ENCODE assay signal across 17 cellular contexts in the genomic region with DNA sequence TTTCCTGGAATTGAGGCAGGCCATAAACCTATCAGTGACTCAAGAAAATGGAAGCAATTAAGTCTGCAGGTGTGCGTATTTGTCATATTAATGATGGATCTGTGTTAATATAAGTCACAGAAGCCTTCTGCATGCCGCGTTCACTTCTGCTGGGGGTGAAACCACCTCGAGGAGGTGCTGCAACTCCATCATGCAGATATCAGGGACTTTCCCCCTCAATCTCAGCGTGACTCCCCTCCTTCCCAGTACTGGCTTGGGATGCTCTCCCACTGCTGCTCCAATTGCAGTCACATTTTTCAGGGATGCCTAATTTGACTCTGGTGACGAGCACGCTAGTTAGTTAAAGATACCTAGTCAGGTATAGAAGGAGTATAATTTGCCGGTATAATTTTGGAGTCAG.
DNase-seq lines count a peak whose midpoint lies in the region; ATAC-seq, FAIRE-seq and TF ChIP-seq lines count a peak whose summit lies in the region.
"Had no signal": no experiment of that assay in that cellular context is flagged by ENCODE, and none has a peak within 500 bp of the region (broad histone marks: within the 10 kb centered on the region; RNA-seq: fewer than 3 reads in every experiment).

No MANE protein-coding gene starts in this region.

- H3K23me2 ChIP-seq in H1 (ENCODE audit: low read depth, low read length), result 0 out of 2 replicates have a peak, but pooled peaks cover 4% of the 10 kb centered on the region

- no peak for TF ChIP-seq EP300 in H1 (IDR thresholded peaks at IDR 0.05; ENCODE audit: borderline replicate concordance in 1 of 2, low read depth in 2 of 2, low read length in 2 of 2)

- H2AK5ac ChIP-seq in H1 (ENCODE audit: low read depth, low read length), result no peak overlapping the region
- no peak overlapping the region for H2AK5ac ChIP-seq in neuronal stem cell (ENCODE audit: low read depth, low read length)

- H3K4ac ChIP-seq in H1 (replicated peaks; ENCODE audit: insufficient read length, low read depth, low read length) (no peak overlapping the region), neuronal stem cell (ENCODE audit: low read length) (no peak overlapping the region)

- H3K9me3 ChIP-seq in H1 (ENCODE audit: insufficient read depth in 2 of 2, low read depth in 1 of 2, low read length in 1 of 2) (no peaks in the 10 kb centered on the region), neuronal stem cell (replicated peaks in 1 of 2; ENCODE audit: control insufficient read depth in 2 of 2, insufficient read depth in 1 of 2, low read depth in 1 of 2, low read length in 2 of 2) (no peaks in the 10 kb centered on the region)
- H3K9me3 ChIP-seq: Caco-2 had no signal

- DNase-seq in H7 (peak; percentile 4), H1 (ENCODE audit: low read depth in 1 of 2, low spot score in 2 of 2) (no peak), kidney tubule cell (ENCODE audit: low spot score) (peak; percentile 5), neuronal stem cell (ENCODE audit: low spot score) (no peak)
- no peak for DNase-seq in stimulated activated effector memory CD8-positive, alpha-beta T cell treated with anti-CD3 and anti-CD28 coated beads, Interleukin-12 subunit alpha, Interleukin-12 subunit beta, amount 100 ng/mL, for 72 hours (ENCODE audit: low spot score in 2 of 2)
- DNase-seq: AML-193; Caco-2; CD4-positive, alpha-beta T cell; DMS153; GF-D8; HCEC 1CT; IMR-90 had no signal

- no peak overlapping the region for H2BK20ac ChIP-seq in H1 (ENCODE audit: low read length)

- no peak overlapping the region for H2BK12ac ChIP-seq in H1 (ENCODE audit: low read depth, low read length)
- no peak overlapping the region for H2BK12ac ChIP-seq in neuronal stem cell (ENCODE audit: low read length)

- H2AFZ ChIP-seq in H1 (ENCODE audit: low read length), result no peak overlapping the region
- H2AFZ ChIP-seq in neuronal stem cell (ENCODE audit: low read length), result no peak overlapping the region

- peaks cover 10% of the 10 kb centered on the region for H3K9me3 Mint-ChIP-seq in stimulated activated effector memory CD8-positive, alpha-beta T cell treated with anti-CD3 and anti-CD28 coated beads, Interleukin-12 subunit alpha, Interleukin-12 subunit beta, amount 100 ng/mL, for 72 hours

- no peak overlapping the region for H3K4me3 Mint-ChIP-seq in stimulated activated effector memory CD8-positive, alpha-beta T cell treated with anti-CD3 and anti-CD28 coated beads, Interleukin-12 subunit alpha, Interleukin-12 subunit beta, amount 100 ng/mL, for 72 hours
- H3K4me3 Mint-ChIP-seq: CD4-positive, alpha-beta T cell had no signal

- TF ChIP-seq POLR2A in H1 (IDR thresholded peaks at IDR 0.05; ENCODE audit: control extremely low read depth in 1 of 2, low read depth in 2 of 2, low read length in 2 of 2), result no peak

- CTCF ChIA-PET in H1 (lab: Charles Lee; ENCODE audit: partially characterized antibody), result interaction anchor here (1.0 to 1.3 kb wide), 4 partner anchors 104 to 128 kb away, joined by 3 read pairs; no protein-coding TSS in a partner anchor

- H3K27ac ChIP-seq in H1 (ENCODE audit: low read depth, low read length) (no peak overlapping the region), neuronal stem cell (replicated peaks; ENCODE audit: low read length) (no peak overlapping the region)
- H3K27ac ChIP-seq: C4-2B had no signal

- H4K8ac ChIP-seq in H1 (ENCODE audit: extremely low read depth, insufficient read depth, low read length) (no peak overlapping the region), neuronal stem cell (ENCODE audit: low read depth, low read length) (no peak overlapping the region)

- no peak overlapping the region for H4K5ac ChIP-seq in H1 (ENCODE audit: insufficient read length, low read depth, low read length)

- H3K14ac ChIP-seq in H1 (ENCODE audit: insufficient read length), result no peak overlapping the region
- no peak overlapping the region for H3K14ac ChIP-seq in neuronal stem cell (ENCODE audit: low read length)

- POLR2A ChIA-PET in H1 (lab: Charles Lee; ENCODE audit: partially characterized antibody), result no interaction called here

- H4K91ac ChIP-seq in H1 (replicated peaks; ENCODE audit: insufficient read length, low read length), result no peak overlapping the region
- no peak overlapping the region for H4K91ac ChIP-seq in neuronal stem cell (ENCODE audit: low read depth, low read length, poor library complexity)

- H3K18ac ChIP-seq in H1 (ENCODE audit: extremely low read depth, low read length), result no peak overlapping the region
- H3K18ac ChIP-seq in neuronal stem cell (ENCODE audit: low read length), result no peak overlapping the region

- H2BK15ac ChIP-seq in H1 (ENCODE audit: low read length) (no peak overlapping the region), neuronal stem cell (ENCODE audit: low read length) (no peak overlapping the region)

- no peaks in the 10 kb centered on the region for H3K36me3 Mint-ChIP-seq in stimulated activated effector memory CD8-positive, alpha-beta T cell treated with anti-CD3 and anti-CD28 coated beads, Interleukin-12 subunit alpha, Interleukin-12 subunit beta, amount 100 ng/mL, for 72 hours

- no peak overlapping the region for H3K27ac Mint-ChIP-seq in stimulated activated effector memory CD8-positive, alpha-beta T cell treated with anti-CD3 and anti-CD28 coated beads, Interleukin-12 subunit alpha, Interleukin-12 subunit beta, amount 100 ng/mL, for 72 hours
- H3K27ac Mint-ChIP-seq: CD4-positive, alpha-beta T cell had no signal

- H3K56ac ChIP-seq in H1 (replicated peaks; ENCODE audit: insufficient read length, low read depth, low read length), result no peak overlapping the region

- H3K4me1 ChIP-seq in H1 (replicated peaks in 1 of 4; ENCODE audit: control insufficient read depth in 3 of 4, insufficient read depth in 4 of 4, low read length in 3 of 4), result no peaks in the 10 kb centered on the region
- H3K4me1 ChIP-seq in neuronal stem cell (ENCODE audit: control insufficient read depth in 2 of 2, insufficient read depth in 1 of 2, low read depth in 1 of 2, low read length in 2 of 2), result no peaks in the 10 kb centered on the region
- H3K4me1 ChIP-seq: Caco-2 had no signal

- H4K20me1 ChIP-seq in H1 (replicated peaks in 1 of 2; ENCODE audit: control insufficient read depth in 1 of 2, insufficient read depth in 2 of 2, low read length in 2 of 2), result no peaks in the 10 kb centered on the region

- H3K79me2 ChIP-seq in H1 (ENCODE audit: control insufficient read depth in 1 of 2, insufficient read depth in 2 of 2, low read length in 2 of 2), result no peaks in the 10 kb centered on the region

- H3K9ac ChIP-seq in H1 (replicated peaks in 1 of 4; ENCODE audit: extremely low read depth in 1 of 4, low read depth in 3 of 4, low read length in 3 of 4) (no peak overlapping the region), neuronal stem cell (ENCODE audit: low read depth, low read length, poor library complexity) (no peak overlapping the region)

- no peak overlapping the region for H2BK120ac ChIP-seq in H1 (replicated peaks; ENCODE audit: low read depth, low read length)
- no peak overlapping the region for H2BK120ac ChIP-seq in neuronal stem cell (ENCODE audit: low read depth, low read length)

- no peaks in the 10 kb centered on the region for H3K79me1 ChIP-seq in H1 (ENCODE audit: low read depth, low read length)
- no peaks in the 10 kb centered on the region for H3K79me1 ChIP-seq in neuronal stem cell (ENCODE audit: low read depth, low read length)

- H3K23ac ChIP-seq in H1 (ENCODE audit: insufficient read length) (no peak overlapping the region), neuronal stem cell (ENCODE audit: low read depth, low read length, poor library complexity) (no peak overlapping the region)

- H3K36me3 ChIP-seq in H7 (replicated peaks; ENCODE audit: control insufficient read depth, insufficient read depth, low read length) (no peaks in the 10 kb centered on the region), H1 (ENCODE audit: control insufficient read depth in 2 of 4, insufficient read depth in 4 of 4, low read length in 3 of 4) (no peaks in the 10 kb centered on the region), neuronal stem cell (replicated peaks in 1 of 2; ENCODE audit: control insufficient read depth in 2 of 2, insufficient read depth in 2 of 2, low read length in 2 of 2) (no peaks in the 10 kb centered on the region)

- H2BK5ac ChIP-seq in H1 (ENCODE audit: low read depth, low read length), result no peak overlapping the region
- H2BK5ac ChIP-seq in neuronal stem cell (ENCODE audit: low read length), result no peak overlapping the region

- 89% methylated on average over 8 of the region's 8 CpGs; no CpG with 5 or more reads in 1 of the 2 experiments for WGBS in H1 (ENCODE audit: extremely low coverage in 1 of 2, insufficient coverage in 1 of 2, insufficient read length in 1 of 2, insufficient replicate concordance in 2 of 2, low coverage in 1 of 2, low lambda C conversion rate in 2 of 2, missing lambda C conversion rate in 1 of 2), 2 experiments
- WGBS in neuronal stem cell (ENCODE audit: extremely low coverage in 2 of 2, insufficient read length in 2 of 2, insufficient replicate concordance in 1 of 2), 2 donors, result no CpG with 5 or more reads among the region's 8 CpGs

- peak in 2 of 3 experiments; percentile 9 to 13; a peak in 2 of 4 replicates for TF ChIP-seq CTCF in H1 (IDR thresholded peaks at IDR 0.05; ENCODE audit: control extremely low read depth in 1 of 3, insufficient read depth in 1 of 3, low read depth in 1 of 3, low read length in 3 of 3)

- H3K4me3 ChIP-seq in H7 (ENCODE audit: insufficient read depth, low read depth, low read length), result no peak overlapping the region
- H3K4me3 ChIP-seq in H1 (ENCODE audit: extremely low read depth in 1 of 4, insufficient read depth in 2 of 4, low read depth in 3 of 4, low read length in 4 of 4), result no peak overlapping the region
- H3K4me3 ChIP-seq in neuronal stem cell (ENCODE audit: low read length in 2 of 2), result no peak overlapping the region
- H3K4me3 ChIP-seq: K562 had no signal

- peak; percentile 49 to 50 for TF ChIP-seq RAD21 in H1 (IDR thresholded peaks at IDR 0.05 in 1 of 2, conservative IDR thresholded peaks at IDR 0.05 in 1 of 2; ENCODE audit: low read depth in 2 of 2, low read length in 2 of 2)

- H3K4me1 Mint-ChIP-seq in stimulated activated effector memory CD8-positive, alpha-beta T cell treated with anti-CD3 and anti-CD28 coated beads, Interleukin-12 subunit alpha, Interleukin-12 subunit beta, amount 100 ng/mL, for 72 hours, result no peaks in the 10 kb centered on the region

- no peak for FAIRE-seq in H1 (lab: Jason Lieb, UNC)
- FAIRE-seq: A204.1, HTR-8/SVneo, K562 had no signal

- H3K27me3 ChIP-seq in H7 (ENCODE audit: control insufficient read depth, insufficient read depth, low read length), result no peaks in the 10 kb centered on the region; the same call in 1 of the 2 replicates
- H3K27me3 ChIP-seq in H1 (replicated peaks in 1 of 4; ENCODE audit: control insufficient read depth in 3 of 4, extremely low read depth in 1 of 4, insufficient read depth in 3 of 4, low read length in 3 of 4), result no peaks in the 10 kb centered on the region
- no peaks in the 10 kb centered on the region for H3K27me3 ChIP-seq in neuronal stem cell (ENCODE audit: control insufficient read depth in 3 of 3, insufficient read depth in 3 of 3, low read depth in 1 of 3, low read length in 3 of 3)

- ATAC-seq in HG03342 (IDR thresholded peaks at IDR 0.05; ENCODE audit: unreplicated experiment), result no peak
- ATAC-seq in stimulated activated effector memory CD8-positive, alpha-beta T cell treated with anti-CD3 and anti-CD28 coated beads, Interleukin-12 subunit alpha, Interleukin-12 subunit beta, amount 100 ng/mL, for 72 hours, result no peak
- ATAC-seq: K562 had no signal

- H3K4me2 ChIP-seq in H1 (ENCODE audit: insufficient read depth in 1 of 2, low read depth in 2 of 2, low read length in 2 of 2), result no peak overlapping the region
- no peak overlapping the region for H3K4me2 ChIP-seq in neuronal stem cell (ENCODE audit: insufficient read depth, low read length, poor library complexity, severe bottlenecking)

Comparison
In these comparisons a context has a peak if more than half of its experiments do, and no peak if none do; other contexts are left out.
1. DNase-seq: peak in H7 (single experiment) and kidney tubule cell (single experiment); none in H1 (0 of 2), neuronal stem cell (single experiment) and stimulated activated effector memory CD8-positive, alpha-beta T cell treated with anti-CD3 and anti-CD28 coated beads, Interleukin-12 subunit alpha, Interleukin-12 subunit beta, amount 100 ng/mL, for 72 hours (0 of 2).